In the genomic region with DNA sequence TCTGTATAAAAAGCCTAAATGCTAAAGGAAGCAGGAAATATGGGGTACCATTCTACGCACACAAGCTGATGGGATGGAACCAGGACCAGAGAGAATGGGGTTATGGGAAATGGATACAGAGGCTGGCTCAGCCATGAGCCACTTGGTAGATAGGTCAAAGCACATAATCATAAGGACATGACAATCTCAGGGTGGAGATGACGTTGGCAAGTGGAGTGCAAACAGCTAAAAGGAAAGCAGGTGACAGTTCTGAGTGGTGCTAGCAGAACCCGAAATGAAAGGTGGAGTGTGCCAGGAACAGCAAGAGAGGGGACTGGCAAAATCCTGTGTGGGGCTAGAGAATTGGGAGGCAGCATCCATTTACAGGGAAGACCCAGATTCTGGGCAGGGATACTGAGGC, we compare ENCODE assay signal across 1 cellular context.
TF ChIP-seq lines count a peak whose summit lies in the region.

No MANE protein-coding gene starts in this region.

TF ChIP-seq in H1, 55 proteins besides CTCF, POLR2A, EP300 and RAD21:
- TF ChIP-seq BACH1 (IDR thresholded peaks at IDR 0.05; ENCODE audit: low read length) (no peak), EZH2 (IDR thresholded peaks at IDR 0.05; ENCODE audit: low read depth, low read length, severe bottlenecking) (no peak)
